1 cellular context compared by ENCODE assay signal in the genomic region with DNA sequence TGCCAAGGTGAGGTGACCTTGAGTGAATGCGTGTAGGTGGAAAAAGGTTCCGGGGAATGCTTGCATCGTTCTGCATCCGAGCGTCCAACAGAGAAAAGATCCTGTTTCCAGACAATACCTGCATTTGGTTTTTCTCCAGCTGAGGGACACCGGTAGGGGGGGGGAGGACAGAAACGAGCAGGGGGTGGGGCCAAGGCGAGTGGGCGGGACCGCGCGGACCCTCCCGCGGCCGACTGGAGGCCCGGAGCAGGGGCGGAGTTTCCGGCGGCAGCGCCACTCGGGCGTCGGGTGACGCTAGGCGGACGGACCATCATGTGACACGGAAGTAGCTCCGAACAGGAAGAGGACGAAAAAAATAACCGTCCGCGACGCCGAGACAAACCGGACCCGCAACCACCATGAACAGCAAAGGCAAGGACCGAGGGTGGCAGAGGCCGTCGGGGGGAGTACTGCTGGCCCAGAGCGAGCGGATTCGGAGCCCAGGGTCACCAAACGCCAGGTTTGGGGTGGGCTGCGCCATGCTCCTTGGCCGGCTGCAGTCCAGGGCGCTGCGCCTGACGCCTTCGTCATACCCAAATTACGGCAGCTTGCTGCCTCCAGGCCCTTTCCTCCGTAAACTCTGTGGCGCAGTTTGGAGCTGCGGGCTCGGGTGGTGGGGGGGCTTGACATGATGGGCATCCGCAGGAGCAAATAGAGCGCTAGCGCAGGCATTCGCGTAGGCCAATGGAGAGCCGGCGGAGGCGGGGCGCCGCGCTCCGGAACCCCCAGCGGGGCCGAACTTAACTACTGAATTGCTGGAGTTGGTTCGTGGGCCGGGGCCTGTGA.
TF ChIP-seq lines count a peak whose summit lies in the region.

A gene with protein sequence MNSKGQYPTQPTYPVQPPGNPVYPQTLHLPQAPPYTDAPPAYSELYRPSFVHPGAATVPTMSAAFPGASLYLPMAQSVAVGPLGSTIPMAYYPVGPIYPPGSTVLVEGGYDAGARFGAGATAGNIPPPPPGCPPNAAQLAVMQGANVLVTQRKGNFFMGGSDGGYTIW (plus strand): TSS at position 317 of the 825 bp plus-strand sequence. CDS start 82 bp downstream, at position 399.

TF ChIP-seq in HepG2, 621 proteins besides CTCF, POLR2A, EP300 and RAD21 (continued from another document and continues in another):
- TF ChIP-seq SP5 (CRISPR knock-in tag; IDR thresholded peaks at IDR 0.05; ENCODE audit: borderline replicate concordance, low read depth) (0 out of 2 replicates have a peak, but pooled peaks have one; percentile 10), ATM (IDR thresholded peaks at IDR 0.05; ENCODE audit: borderline replicate concordance) (no peak), ZNF12 (CRISPR knock-in tag; IDR thresholded peaks at IDR 0.05) (0 out of 2 replicates have a peak, but pooled peaks have one; percentile 20), ZNF282 (IDR thresholded peaks at IDR 0.05; ENCODE audit: partially characterized antibody) (no peak), ZBTB42 (CRISPR knock-in tag; IDR thresholded peaks at IDR 0.05) (no peak), GABPA (IDR thresholded peaks at IDR 0.05; ENCODE audit: low read depth, low read length) (peak; percentile 66), GABPA (CRISPR knock-in tag; IDR thresholded peaks at IDR 0.05; ENCODE audit: low read depth) (peak; percentile 75; the same call in 1 of the 2 replicates), DPF2 (CRISPR knock-in tag; IDR thresholded peaks at IDR 0.05; ENCODE audit: borderline replicate concordance, low read depth) (no peak), KDM6A (CRISPR knock-in tag; IDR thresholded peaks at IDR 0.05; ENCODE audit: low read depth) (no peak), MIER3 (CRISPR knock-in tag; IDR thresholded peaks at IDR 0.05; ENCODE audit: borderline replicate concordance) (no peak; the same call in 1 of the 2 replicates), YEATS4 (CRISPR knock-in tag; IDR thresholded peaks at IDR 0.05; ENCODE audit: borderline replicate concordance) (peak; percentile 90), ZBTB21 (CRISPR knock-in tag; IDR thresholded peaks at IDR 0.05) (no peak), CEBPB (IDR thresholded peaks at IDR 0.05; ENCODE audit: borderline replicate concordance, low read depth, low read length) (no peak), NCOA2 (CRISPR knock-in tag; IDR thresholded peaks at IDR 0.05) (peak; percentile 45), MTF1 (CRISPR knock-in tag; IDR thresholded peaks at IDR 0.05) (no peak; the same call in 1 of the 2 replicates), ZNF432 (CRISPR knock-in tag; IDR thresholded peaks at IDR 0.05; ENCODE audit: borderline replicate concordance) (no peak), ZNF724P (CRISPR knock-in tag; IDR thresholded peaks at IDR 0.05; ENCODE audit: borderline replicate concordance) (peak; percentile 52; the same call in 1 of the 2 replicates), ZFP37 (CRISPR knock-in tag; IDR thresholded peaks at IDR 0.05; ENCODE audit: borderline replicate concordance) (peak; percentile 83), GZF1 (CRISPR knock-in tag; IDR thresholded peaks at IDR 0.05) (no peak), FOXK2 (IDR thresholded peaks at IDR 0.05) (no peak), SP4 (CRISPR knock-in tag; IDR thresholded peaks at IDR 0.05) (peak; percentile 90), HES4 (CRISPR knock-in tag; IDR thresholded peaks at IDR 0.05; ENCODE audit: borderline replicate concordance) (no peak; the same call in 1 of the 2 replicates), ZFP41 (CRISPR knock-in tag; IDR thresholded peaks at IDR 0.05; ENCODE audit: borderline replicate concordance) (no peak), NPAS2 (CRISPR knock-in tag; IDR thresholded peaks at IDR 0.05; ENCODE audit: borderline replicate concordance) (no peak), MATR3 (CRISPR knock-in tag; IDR thresholded peaks at IDR 0.05) (no peak), SRF (IDR thresholded peaks at IDR 0.05; ENCODE audit: low read depth, low read length) (no peak), HNRNPH1 (optimal IDR thresholded peaks at IDR 0.05; ENCODE audit: low read depth, low read length) (no peak), ZNF329 (CRISPR knock-in tag; IDR thresholded peaks at IDR 0.05; ENCODE audit: low read depth) (no peak), CBX1 (IDR thresholded peaks at IDR 0.05; ENCODE audit: low read depth) (no peak), ZNF747 (CRISPR knock-in tag; IDR thresholded peaks at IDR 0.05; ENCODE audit: borderline replicate concordance) (no peak), ZNF460 (CRISPR knock-in tag; IDR thresholded peaks at IDR 0.05; ENCODE audit: borderline replicate concordance) (no peak), SOX5 (CRISPR knock-in tag; IDR thresholded peaks at IDR 0.05; ENCODE audit: borderline replicate concordance) (peak; percentile 27; the same call in 1 of the 2 replicates), ZKSCAN5 (CRISPR knock-in tag; IDR thresholded peaks at IDR 0.05) (no peak), SIN3A (IDR thresholded peaks at IDR 0.05; ENCODE audit: borderline replicate concordance, low read depth, low read length) (peak; percentile 89), XBP1 (CRISPR knock-in tag; IDR thresholded peaks at IDR 0.05) (0 out of 2 replicates have a peak, but pooled peaks have one; percentile 38), SIN3B (IDR thresholded peaks at IDR 0.05; ENCODE audit: low read length) (no peak), RFX1 (IDR thresholded peaks at IDR 0.05) (no peak), KDM5B (CRISPR knock-in tag; IDR thresholded peaks at IDR 0.05; ENCODE audit: borderline replicate concordance) (peak; percentile 82), TSC22D2 (CRISPR knock-in tag; IDR thresholded peaks at IDR 0.05; ENCODE audit: borderline replicate concordance) (peak; percentile 52; the same call in 1 of the 2 replicates), ZNF737 (CRISPR knock-in tag; IDR thresholded peaks at IDR 0.05; ENCODE audit: borderline replicate concordance) (no peak), NR2F6 (IDR thresholded peaks at IDR 0.05) (no peak), NR2F6 (CRISPR knock-in tag; IDR thresholded peaks at IDR 0.05) (no peak), PTBP1 (IDR thresholded peaks at IDR 0.05; ENCODE audit: low read depth, low read length, poor library complexity, severe bottlenecking) (no peak), TAF15 (IDR thresholded peaks at IDR 0.05; ENCODE audit: low read depth, low read length, poor library complexity, severe bottlenecking) (no peak), MLLT10 (CRISPR knock-in tag; IDR thresholded peaks at IDR 0.05) (no peak), CENPT (CRISPR knock-in tag; IDR thresholded peaks at IDR 0.05; ENCODE audit: low read depth) (no peak)
- TF ChIP-seq, protein P1, sequence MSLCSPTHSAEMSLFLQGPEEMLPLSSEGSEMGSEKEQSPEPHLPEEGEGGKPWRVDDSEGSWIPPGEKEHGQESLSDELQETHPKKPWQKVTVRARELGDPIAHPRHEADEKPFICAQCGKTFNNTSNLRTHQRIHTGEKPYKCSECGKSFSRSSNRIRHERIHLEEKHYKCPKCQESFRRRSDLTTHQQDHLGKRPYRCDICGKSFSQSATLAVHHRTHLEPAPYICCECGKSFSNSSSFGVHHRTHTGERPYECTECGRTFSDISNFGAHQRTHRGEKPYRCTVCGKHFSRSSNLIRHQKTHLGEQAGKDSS (CRISPR knock-in tag; IDR thresholded peaks at IDR 0.05; ENCODE audit: borderline replicate concordance, low read depth) = 0 out of 2 replicates have a peak, but pooled peaks have one; percentile 68
- TF ChIP-seq, protein P2, sequence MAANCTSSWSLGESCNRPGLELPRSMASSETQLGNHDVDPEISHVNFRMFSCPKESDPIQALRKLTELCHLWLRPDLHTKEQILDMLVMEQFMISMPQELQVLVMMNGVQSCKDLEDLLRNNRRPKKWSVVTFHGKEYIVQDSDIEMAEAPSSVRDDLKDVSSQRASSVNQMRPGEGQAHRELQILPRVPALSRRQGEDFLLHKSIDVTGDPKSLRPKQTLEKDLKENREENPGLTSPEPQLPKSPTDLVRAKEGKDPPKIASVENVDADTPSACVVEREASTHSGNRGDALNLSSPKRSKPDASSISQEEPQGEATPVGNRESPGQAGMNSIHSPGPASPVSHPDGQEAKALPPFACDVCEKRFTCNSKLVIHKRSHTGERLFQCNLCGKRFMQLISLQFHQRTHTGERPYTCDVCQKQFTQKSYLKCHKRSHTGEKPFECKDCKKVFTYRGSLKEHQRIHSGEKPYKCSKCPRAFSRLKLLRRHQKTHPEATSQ (CRISPR knock-in tag; IDR thresholded peaks at IDR 0.05; ENCODE audit: borderline replicate concordance) = no peak
- TF ChIP-seq, protein P3, sequence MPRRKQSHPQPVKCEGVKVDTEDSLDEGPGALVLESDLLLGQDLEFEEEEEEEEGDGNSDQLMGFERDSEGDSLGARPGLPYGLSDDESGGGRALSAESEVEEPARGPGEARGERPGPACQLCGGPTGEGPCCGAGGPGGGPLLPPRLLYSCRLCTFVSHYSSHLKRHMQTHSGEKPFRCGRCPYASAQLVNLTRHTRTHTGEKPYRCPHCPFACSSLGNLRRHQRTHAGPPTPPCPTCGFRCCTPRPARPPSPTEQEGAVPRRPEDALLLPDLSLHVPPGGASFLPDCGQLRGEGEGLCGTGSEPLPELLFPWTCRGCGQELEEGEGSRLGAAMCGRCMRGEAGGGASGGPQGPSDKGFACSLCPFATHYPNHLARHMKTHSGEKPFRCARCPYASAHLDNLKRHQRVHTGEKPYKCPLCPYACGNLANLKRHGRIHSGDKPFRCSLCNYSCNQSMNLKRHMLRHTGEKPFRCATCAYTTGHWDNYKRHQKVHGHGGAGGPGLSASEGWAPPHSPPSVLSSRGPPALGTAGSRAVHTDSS (CRISPR knock-in tag; conservative IDR thresholded peaks at IDR 0.05) = 0 out of 2 replicates have a peak, but pooled peaks have one; percentile 51
- TF ChIP-seq, protein P4, sequence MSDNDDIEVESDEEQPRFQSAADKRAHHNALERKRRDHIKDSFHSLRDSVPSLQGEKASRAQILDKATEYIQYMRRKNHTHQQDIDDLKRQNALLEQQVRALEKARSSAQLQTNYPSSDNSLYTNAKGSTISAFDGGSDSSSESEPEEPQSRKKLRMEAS (IDR thresholded peaks at IDR 0.05) = no peak; the same call in 1 of the 2 replicates
- TF ChIP-seq, protein P5, sequence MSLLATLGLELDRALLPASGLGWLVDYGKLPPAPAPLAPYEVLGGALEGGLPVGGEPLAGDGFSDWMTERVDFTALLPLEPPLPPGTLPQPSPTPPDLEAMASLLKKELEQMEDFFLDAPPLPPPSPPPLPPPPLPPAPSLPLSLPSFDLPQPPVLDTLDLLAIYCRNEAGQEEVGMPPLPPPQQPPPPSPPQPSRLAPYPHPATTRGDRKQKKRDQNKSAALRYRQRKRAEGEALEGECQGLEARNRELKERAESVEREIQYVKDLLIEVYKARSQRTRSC (CRISPR knock-in tag; IDR thresholded peaks at IDR 0.05; ENCODE audit: low read depth) = no peak
- TF ChIP-seq, protein P6, sequence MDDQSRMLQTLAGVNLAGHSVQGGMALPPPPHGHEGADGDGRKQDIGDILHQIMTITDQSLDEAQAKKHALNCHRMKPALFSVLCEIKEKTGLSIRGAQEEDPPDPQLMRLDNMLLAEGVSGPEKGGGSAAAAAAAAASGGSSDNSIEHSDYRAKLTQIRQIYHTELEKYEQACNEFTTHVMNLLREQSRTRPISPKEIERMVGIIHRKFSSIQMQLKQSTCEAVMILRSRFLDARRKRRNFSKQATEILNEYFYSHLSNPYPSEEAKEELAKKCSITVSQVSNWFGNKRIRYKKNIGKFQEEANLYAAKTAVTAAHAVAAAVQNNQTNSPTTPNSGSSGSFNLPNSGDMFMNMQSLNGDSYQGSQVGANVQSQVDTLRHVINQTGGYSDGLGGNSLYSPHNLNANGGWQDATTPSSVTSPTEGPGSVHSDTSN (CRISPR knock-in tag; IDR thresholded peaks at IDR 0.05; ENCODE audit: borderline replicate concordance) = peak; percentile 76
- TF ChIP-seq, protein P7, sequence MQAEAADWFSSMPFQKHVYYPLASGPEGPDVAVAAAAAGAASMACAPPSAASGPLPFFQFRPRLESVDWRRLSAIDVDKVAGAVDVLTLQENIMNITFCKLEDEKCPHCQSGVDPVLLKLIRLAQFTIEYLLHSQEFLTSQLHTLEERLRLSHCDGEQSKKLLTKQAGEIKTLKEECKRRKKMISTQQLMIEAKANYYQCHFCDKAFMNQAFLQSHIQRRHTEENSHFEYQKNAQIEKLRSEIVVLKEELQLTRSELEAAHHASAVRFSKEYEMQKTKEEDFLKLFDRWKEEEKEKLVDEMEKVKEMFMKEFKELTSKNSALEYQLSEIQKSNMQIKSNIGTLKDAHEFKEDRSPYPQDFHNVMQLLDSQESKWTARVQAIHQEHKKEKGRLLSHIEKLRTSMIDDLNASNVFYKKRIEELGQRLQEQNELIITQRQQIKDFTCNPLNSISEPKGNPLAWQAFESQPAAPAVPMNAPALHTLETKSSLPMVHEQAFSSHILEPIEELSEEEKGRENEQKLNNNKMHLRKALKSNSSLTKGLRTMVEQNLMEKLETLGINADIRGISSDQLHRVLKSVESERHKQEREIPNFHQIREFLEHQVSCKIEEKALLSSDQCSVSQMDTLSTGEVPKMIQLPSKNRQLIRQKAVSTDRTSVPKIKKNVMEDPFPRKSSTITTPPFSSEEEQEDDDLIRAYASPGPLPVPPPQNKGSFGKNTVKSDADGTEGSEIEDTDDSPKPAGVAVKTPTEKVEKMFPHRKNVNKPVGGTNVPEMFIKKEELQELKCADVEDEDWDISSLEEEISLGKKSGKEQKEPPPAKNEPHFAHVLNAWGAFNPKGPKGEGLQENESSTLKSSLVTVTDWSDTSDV (CRISPR knock-in tag; IDR thresholded peaks at IDR 0.05) = no peak
- TF ChIP-seq, protein P8, sequence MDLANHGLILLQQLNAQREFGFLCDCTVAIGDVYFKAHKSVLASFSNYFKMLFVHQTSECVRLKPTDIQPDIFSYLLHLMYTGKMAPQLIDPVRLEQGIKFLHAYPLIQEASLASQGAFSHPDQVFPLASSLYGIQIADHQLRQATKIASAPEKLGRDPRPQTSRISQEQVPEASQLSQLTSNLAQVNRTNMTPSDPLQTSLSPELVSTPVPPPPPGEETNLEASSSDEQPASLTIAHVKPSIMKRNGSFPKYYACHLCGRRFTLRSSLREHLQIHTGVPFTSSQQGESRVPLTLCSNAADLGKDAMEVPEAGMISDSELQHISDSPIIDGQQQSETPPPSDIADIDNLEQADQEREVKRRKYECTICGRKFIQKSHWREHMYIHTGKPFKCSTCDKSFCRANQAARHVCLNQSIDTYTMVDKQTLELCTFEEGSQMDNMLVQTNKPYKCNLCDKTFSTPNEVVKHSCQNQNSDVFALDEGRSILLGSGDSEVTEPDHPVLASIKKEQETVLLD (CRISPR knock-in tag; IDR thresholded peaks at IDR 0.05; ENCODE audit: low read depth) = no peak
- TF ChIP-seq, protein P9, sequence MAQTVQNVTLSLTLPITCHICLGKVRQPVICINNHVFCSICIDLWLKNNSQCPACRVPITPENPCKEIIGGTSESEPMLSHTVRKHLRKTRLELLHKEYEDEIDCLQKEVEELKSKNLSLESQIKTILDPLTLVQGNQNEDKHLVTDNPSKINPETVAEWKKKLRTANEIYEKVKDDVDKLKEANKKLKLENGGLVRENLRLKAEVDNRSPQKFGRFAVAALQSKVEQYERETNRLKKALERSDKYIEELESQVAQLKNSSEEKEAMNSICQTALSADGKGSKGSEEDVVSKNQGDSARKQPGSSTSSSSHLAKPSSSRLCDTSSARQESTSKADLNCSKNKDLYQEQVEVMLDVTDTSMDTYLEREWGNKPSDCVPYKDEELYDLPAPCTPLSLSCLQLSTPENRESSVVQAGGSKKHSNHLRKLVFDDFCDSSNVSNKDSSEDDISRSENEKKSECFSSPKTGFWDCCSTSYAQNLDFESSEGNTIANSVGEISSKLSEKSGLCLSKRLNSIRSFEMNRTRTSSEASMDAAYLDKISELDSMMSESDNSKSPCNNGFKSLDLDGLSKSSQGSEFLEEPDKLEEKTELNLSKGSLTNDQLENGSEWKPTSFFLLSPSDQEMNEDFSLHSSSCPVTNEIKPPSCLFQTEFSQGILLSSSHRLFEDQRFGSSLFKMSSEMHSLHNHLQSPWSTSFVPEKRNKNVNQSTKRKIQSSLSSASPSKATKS (CRISPR knock-in tag; IDR thresholded peaks at IDR 0.05) = no peak
